Comparison of ENCODE assay signal across 12 cellular contexts in genomic region chr9:76216161-76216649, GRCh38.
DNase-seq lines count a peak whose midpoint lies in the region; ATAC-seq and TF ChIP-seq lines count a peak whose summit lies in the region.
"Had no signal": no experiment of that assay in that cellular context is flagged by ENCODE, and none has a peak within 500 bp of the region (broad histone marks: within the 10 kb centered on the region; RNA-seq: fewer than 3 reads in every experiment).

No MANE protein-coding gene starts in this region.

- H3K27me3 Mint-ChIP-seq in Caco-2 (ENCODE audit: insufficient read depth, unreplicated experiment), result no peaks in the 10 kb centered on the region

- no peak overlapping the region for H3K4me3 ChIP-seq in sigmoid colon
- H3K4me3 ChIP-seq in Caco-2 (ENCODE audit: low read depth, low read length), result no peak overlapping the region
- H3K4me3 ChIP-seq: cardiac muscle cell, Peyer's patch had no signal

- no peaks in the 10 kb centered on the region for H3K4me1 Mint-ChIP-seq in Caco-2 (ENCODE audit: low read depth, unreplicated experiment)

- no peak for TF ChIP-seq CTCF in sigmoid colon (IDR thresholded peaks at IDR 0.05)
- TF ChIP-seq CTCF in Caco-2 (IDR thresholded peaks at IDR 0.05; ENCODE audit: insufficient read depth in 1 of 2, low read depth in 1 of 2, low read length in 1 of 2, severe bottlenecking in 1 of 2, unreplicated experiment in 1 of 2), result no peak

- WGBS in sigmoid colon, 2 donors, result 89 to 93% methylated on average over 2 of the region's 2 CpGs

- no peak for TF ChIP-seq EP300 in sigmoid colon (IDR thresholded peaks at IDR 0.05)

- peak; percentile 5 for DNase-seq in CD1c-positive myeloid dendritic cell (ENCODE audit: extremely low spot score)
- DNase-seq in NCI-H226, result peak; percentile 91
- DNase-seq in dermis blood vessel endothelial cell, result peak; percentile 46
- DNase-seq in non-pigmented ciliary epithelial cell (ENCODE audit: low read depth), result peak; percentile 93
- DNase-seq in GM19240 (ENCODE audit: insufficient read length, low spot score), result no peak
- DNase-seq in sigmoid colon, result no peak
- DNase-seq in Caco-2, result no peak
- DNase-seq: activated CD4-positive, alpha-beta T cell treated with anti-CD3 and anti-CD28 coated beads, Interleukin-2, amount 10 ng/mL, durations not matched to agents 24 days and 14 days; Peyer's patch had no signal

- H3K27ac Mint-ChIP-seq in Caco-2 (ENCODE audit: unreplicated experiment), result no peak overlapping the region
- H3K27ac Mint-ChIP-seq: activated CD4-positive, alpha-beta T cell treated with anti-CD3 and anti-CD28 coated beads, Interleukin-2, amount 10 ng/mL, durations not matched to agents 24 days and 14 days had no signal

- ATAC-seq in GM21825 (IDR thresholded peaks at IDR 0.05; ENCODE audit: unreplicated experiment), result no peak

- H3K9me3 Mint-ChIP-seq in Caco-2 (ENCODE audit: unreplicated experiment), result no peaks in the 10 kb centered on the region
- H3K9me3 Mint-ChIP-seq: activated CD4-positive, alpha-beta T cell treated with anti-CD3 and anti-CD28 coated beads, Interleukin-2, amount 10 ng/mL, durations not matched to agents 24 days and 14 days had no signal

- intact Hi-C loops in sigmoid colon (cut with DNase I), result no loop called here
- intact Hi-C loops in Caco-2 (cut with micrococcal nuclease; ENCODE audit: unreplicated experiment), result no loop called here

- peaks cover 0 to 20% (median 2%) of the 10 kb centered on the region in 4 donors for H3K4me1 ChIP-seq in sigmoid colon
- no peaks in the 10 kb centered on the region for H3K4me1 ChIP-seq in Caco-2
- H3K4me1 ChIP-seq: parathyroid adenoma, Peyer's patch had no signal

- CTCF ChIA-PET in Caco-2 (lab: Charles Lee), result no interaction called here

- POLR2A ChIA-PET in Caco-2 (lab: Charles Lee), result no interaction called here

- H3K4me3 Mint-ChIP-seq in Caco-2 (ENCODE audit: unreplicated experiment), result no peak overlapping the region
- H3K4me3 Mint-ChIP-seq: activated CD4-positive, alpha-beta T cell treated with anti-CD3 and anti-CD28 coated beads, Interleukin-2, amount 10 ng/mL, durations not matched to agents 24 days and 14 days had no signal

- H3K27me3 ChIP-seq in sigmoid colon (no peaks in the 10 kb centered on the region), Caco-2 (replicated peaks; ENCODE audit: control insufficient read depth, insufficient read depth, low read length) (no peaks in the 10 kb centered on the region)
- H3K27me3 ChIP-seq: cardiac muscle cell, Peyer's patch had no signal

- BruUV-seq in Caco-2 (replicated peaks; lab: Mats Ljungman, UMichigan), result no TSS peak

- H3K9me3 ChIP-seq in sigmoid colon (no peaks in the 10 kb centered on the region), Caco-2 (no peaks in the 10 kb centered on the region)
- H3K9me3 ChIP-seq: Peyer's patch had no signal

- TF ChIP-seq POLR2A in sigmoid colon (IDR thresholded peaks at IDR 0.05), result no peak

- H3K36me3 ChIP-seq in sigmoid colon, result no peaks in the 10 kb centered on the region
- H3K36me3 ChIP-seq in Caco-2 (ENCODE audit: control insufficient read depth, insufficient read depth, low read length), result no peaks in the 10 kb centered on the region
- H3K36me3 ChIP-seq: cardiac muscle cell, Peyer's patch had no signal

- H3K36me3 Mint-ChIP-seq in Caco-2 (ENCODE audit: insufficient read depth, unreplicated experiment), result no peaks in the 10 kb centered on the region

- H3K27ac ChIP-seq in sigmoid colon, result peak overlapping the region in 2 of 4 donors; percentile 32 to 38
- H3K27ac ChIP-seq: cardiac muscle cell, parathyroid adenoma had no signal

Comparison
In these comparisons a context has a peak if more than half of its experiments do, and no peak if none do; other contexts are left out.
1. DNase-seq: peak in CD1c-positive myeloid dendritic cell (single experiment), NCI-H226 (single experiment), dermis blood vessel endothelial cell (single experiment) and non-pigmented ciliary epithelial cell (single experiment); none in GM19240 (single experiment), sigmoid colon (single experiment) and Caco-2 (0 of 2).